Comparison of ENCODE assay signal across 12 cellular contexts in genomic region chr1:91201699-91202098, GRCh38.
A peak's percentile ranks its signal among the peaks of the same experiment; 100 is the strongest.
DNase-seq lines count a peak whose midpoint lies in the region; ATAC-seq and TF ChIP-seq lines count a peak whose summit lies in the region.
"Had no signal": no experiment of that assay in that cellular context is flagged by ENCODE, and none has a peak within 500 bp of the region (broad histone marks: within the 10 kb centered on the region; RNA-seq: fewer than 3 reads in every experiment).

No MANE protein-coding gene starts in this region.

- ATAC-seq in HG02678 (IDR thresholded peaks at IDR 0.05; ENCODE audit: unreplicated experiment): no peak

- H3K36me3 Mint-ChIP-seq in brain: no peaks in the 10 kb centered on the region
- H3K36me3 Mint-ChIP-seq: CD4-positive, alpha-beta memory T cell had no signal

- peak; percentile 13 for DNase-seq in NCI-H1105 (lab: John Stamatoyannopoulos, UW)
- peak; percentile 81 for DNase-seq in NCI-H1417 treated with DMSO at 0.1 percent for 48 hours (lab: John Stamatoyannopoulos, UW)
- DNase-seq in NCI-H2227 (lab: John Stamatoyannopoulos, UW; ENCODE audit: unreplicated experiment): peak; percentile 78
- no peak for DNase-seq in iPS-NIHi7 (ENCODE audit: extremely low spot score)
- no peak for DNase-seq in NCI-H2171 treated with DMSO at 0.1 percent for 48 hours (lab: John Stamatoyannopoulos, UW)
- DNase-seq: BE2C; Caco-2; CD4-positive, alpha-beta memory T cell; DND-41; GDM1 had no signal

- H3K4me1 Mint-ChIP-seq in brain: peaks cover 60% of the 10 kb centered on the region
- H3K4me1 Mint-ChIP-seq: CD4-positive, alpha-beta memory T cell had no signal

- no peaks in the 10 kb centered on the region for H3K9me3 Mint-ChIP-seq in brain

- peak overlapping the region in 4 of 5 experiments; percentile 5 to 85 (median 61) for H3K27ac Mint-ChIP-seq in brain
- H3K27ac Mint-ChIP-seq: CD4-positive, alpha-beta memory T cell had no signal

- TF ChIP-seq CTCF in brain (conservative IDR thresholded peaks at IDR 0.05): no peak

- H3K27me3 Mint-ChIP-seq in brain: peaks cover 3% of the 10 kb centered on the region

- peak overlapping the region in 1 of 5 experiments; percentile 23 for H3K4me3 Mint-ChIP-seq in brain
- H3K4me3 Mint-ChIP-seq: CD4-positive, alpha-beta memory T cell had no signal

Comparison
In these comparisons a context has a peak if more than half of its experiments do, and no peak if none do; other contexts are left out.
1. DNase-seq: peak in NCI-H1105 (single experiment), NCI-H1417 treated with DMSO at 0.1 percent for 48 hours (single experiment) and NCI-H2227 (single experiment); none in iPS-NIHi7 (single experiment) and NCI-H2171 treated with DMSO at 0.1 percent for 48 hours (single experiment).